Comparison of ENCODE assay signal across 13 cellular contexts in the genomic region with DNA sequence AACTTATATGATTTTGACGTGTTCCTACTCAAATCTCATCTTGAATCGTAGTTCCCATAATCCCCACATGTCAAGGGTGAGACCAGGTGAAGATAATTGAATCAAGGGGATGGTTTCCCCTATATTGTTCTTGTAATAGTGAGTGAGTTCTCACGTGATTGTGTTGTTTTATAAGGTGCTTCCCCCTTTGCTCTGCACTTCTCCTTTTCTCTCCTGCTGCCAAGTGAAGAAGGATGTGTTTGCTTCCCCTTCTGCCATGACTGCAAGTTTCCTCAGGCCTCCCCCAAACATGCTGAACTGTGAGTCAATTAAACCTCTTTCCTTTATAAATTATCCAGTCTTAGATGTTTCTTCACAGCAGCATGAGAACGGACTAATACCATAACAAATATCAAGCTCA.
"Had no signal": no experiment of that assay in that cellular context is flagged by ENCODE, and none has a peak within 500 bp of the region (broad histone marks: within the 10 kb centered on the region; RNA-seq: fewer than 3 reads in every experiment).

No MANE protein-coding gene starts in this region.

- FAIRE-seq: kidney had no signal

- DNase-seq: activated CD4-positive, alpha-beta T cell treated with anti-CD3 and anti-CD28 coated beads, Interleukin-2, amount 50 U/mL, for 4 hours; activated CD4-positive, CD25-positive, alpha-beta regulatory T cell treated with anti-CD3 and anti-CD28 coated beads, Interleukin-2, amount 50 U/mL, for 72 hours; activated gamma-delta T cell; gastrocnemius medialis; heart left ventricle; kidney; occipital lobe; posterior cingulate gyrus; sigmoid colon; stimulated activated CD4-positive, alpha-beta T cell treated with anti-CD3 and anti-CD28 coated beads, Interleukin-4, amount 100 ng/mL, for 24 hours; testis had no signal

- ATAC-seq: gastrocnemius medialis; heart left ventricle; left lobe of liver; stimulated activated effector memory CD8-positive, alpha-beta T cell treated with anti-CD3 and anti-CD28 coated beads, Interleukin-12 subunit alpha, Interleukin-12 subunit beta, amount 100 ng/mL, for 72 hours had no signal
